Comparison of ENCODE assay signal across 21 cellular contexts in genomic region chr5:77272206-77272605, GRCh38.
A peak's percentile ranks its signal among the peaks of the same experiment; 100 is the strongest.
DNase-seq lines count a peak whose midpoint lies in the region; FAIRE-seq and TF ChIP-seq lines count a peak whose summit lies in the region.
"Had no signal": no experiment of that assay in that cellular context is flagged by ENCODE, and none has a peak within 500 bp of the region (broad histone marks: within the 10 kb centered on the region; RNA-seq: fewer than 3 reads in every experiment).

No MANE protein-coding gene starts in this region.

- no peaks in the 10 kb centered on the region for H3K27me3 ChIP-seq in astrocyte (ENCODE audit: insufficient read depth, low read length)
- no peaks in the 10 kb centered on the region for H3K27me3 ChIP-seq in smooth muscle cell (ENCODE audit: low read depth)
- H3K27me3 ChIP-seq: Peyer's patch had no signal

- 20% methylated on average over 1 of the region's 1 CpG for WGBS in smooth muscle cell (ENCODE audit: low lambda C conversion rate)

- no peak for TF ChIP-seq CTCF in AG10803 (conservative IDR thresholded peaks at IDR 0.05; ENCODE audit: low read length)
- TF ChIP-seq CTCF in astrocyte (IDR thresholded peaks at IDR 0.05; ENCODE audit: insufficient read depth, low read depth, low read length), result no peak
- TF ChIP-seq CTCF in foreskin fibroblast (IDR thresholded peaks at IDR 0.05; ENCODE audit: low read depth, low read length), result no peak
- TF ChIP-seq CTCF in smooth muscle cell (IDR thresholded peaks at IDR 0.05; ENCODE audit: borderline replicate concordance, insufficient read depth, poor library complexity, severe bottlenecking), result no peak

- no peak overlapping the region for H3K4me3 Mint-ChIP-seq in astrocyte (ENCODE audit: unreplicated experiment)
- H3K4me3 Mint-ChIP-seq in activated CD4-positive, alpha-beta T cell treated with anti-CD3 and anti-CD28 coated beads, Interleukin-2, amount 10 ng/mL, durations not matched to agents 24 days and 14 days, result no peak overlapping the region
- H3K4me3 Mint-ChIP-seq: CD8-positive, alpha-beta memory T cell had no signal

- H3F3A ChIP-seq in smooth muscle cell (ENCODE audit: low read depth), result no peaks in the 10 kb centered on the region

- H3K36me3 ChIP-seq in astrocyte (ENCODE audit: insufficient read depth, low read length) (no peaks in the 10 kb centered on the region), smooth muscle cell (ENCODE audit: low read depth) (no peaks in the 10 kb centered on the region)
- H3K36me3 ChIP-seq: Peyer's patch had no signal

- H3K4me1 Mint-ChIP-seq in astrocyte (ENCODE audit: low read depth, unreplicated experiment), result no peaks in the 10 kb centered on the region
- H3K4me1 Mint-ChIP-seq in activated CD4-positive, alpha-beta T cell treated with anti-CD3 and anti-CD28 coated beads, Interleukin-2, amount 10 ng/mL, durations not matched to agents 24 days and 14 days, result peaks cover under 1% of the 10 kb centered on the region

- H3K36me3 Mint-ChIP-seq in astrocyte (ENCODE audit: low read depth, unreplicated experiment), result no peaks in the 10 kb centered on the region
- H3K36me3 Mint-ChIP-seq in activated CD4-positive, alpha-beta T cell treated with anti-CD3 and anti-CD28 coated beads, Interleukin-2, amount 10 ng/mL, durations not matched to agents 24 days and 14 days (ENCODE audit: low read depth), result no peaks in the 10 kb centered on the region
- H3K36me3 Mint-ChIP-seq: CD8-positive, alpha-beta memory T cell had no signal

- H4K20me1 ChIP-seq in astrocyte (ENCODE audit: insufficient read depth, low read length), result no peaks in the 10 kb centered on the region
- no peaks in the 10 kb centered on the region for H4K20me1 ChIP-seq in smooth muscle cell (ENCODE audit: low read depth)

- no peaks in the 10 kb centered on the region for H3K4me1 ChIP-seq in astrocyte (ENCODE audit: insufficient read depth, low read length)
- H3K4me1 ChIP-seq in smooth muscle cell (ENCODE audit: low read depth), result no peaks in the 10 kb centered on the region
- H3K4me1 ChIP-seq: Peyer's patch had no signal

- H3K4me3 ChIP-seq in AG10803 (ENCODE audit: low read length) (no peak overlapping the region), astrocyte (ENCODE audit: insufficient read depth, low read depth, low read length) (no peak overlapping the region), foreskin fibroblast (ENCODE audit: low read depth in 1 of 2, low read length in 2 of 2) (no peak overlapping the region), smooth muscle cell (no peak overlapping the region)
- H3K4me3 ChIP-seq: Peyer's patch had no signal

- H3K9ac ChIP-seq in astrocyte (ENCODE audit: low read length), result no peak overlapping the region
- H3K9ac ChIP-seq in smooth muscle cell (ENCODE audit: low read depth), result no peak overlapping the region

- no peaks in the 10 kb centered on the region for H3K9me3 ChIP-seq in astrocyte (ENCODE audit: insufficient read depth, low read depth, low read length)
- H3K9me3 ChIP-seq in smooth muscle cell (replicated peaks; ENCODE audit: low read depth), result no peaks in the 10 kb centered on the region
- H3K9me3 ChIP-seq: Peyer's patch had no signal

- H3K4me2 ChIP-seq in astrocyte (ENCODE audit: low read length), result no peak overlapping the region
- no peak overlapping the region for H3K4me2 ChIP-seq in smooth muscle cell

- H3K27ac ChIP-seq in astrocyte (ENCODE audit: low read depth, low read length) (no peak overlapping the region), smooth muscle cell (ENCODE audit: low read depth) (no peak overlapping the region)
- H3K27ac ChIP-seq: Peyer's patch had no signal

- no peak overlapping the region for H2AFZ ChIP-seq in astrocyte (ENCODE audit: low read depth, low read length)
- H2AFZ ChIP-seq in smooth muscle cell (ENCODE audit: low read depth), result no peak overlapping the region

- peak; percentile 65 for FAIRE-seq in astrocyte (lab: Jason Lieb, UNC)
- FAIRE-seq: A204.1, D721Med, GM12892, GM18507 had no signal

- intact Hi-C loops in activated CD4-positive, alpha-beta T cell treated with anti-CD3 and anti-CD28 coated beads, Interleukin-2, amount 10 ng/mL, durations not matched to agents 24 days and 14 days (cut with micrococcal nuclease), result no loop called here

- H3K27ac Mint-ChIP-seq in astrocyte (ENCODE audit: unreplicated experiment), result no peak overlapping the region
- no peak overlapping the region for H3K27ac Mint-ChIP-seq in activated CD4-positive, alpha-beta T cell treated with anti-CD3 and anti-CD28 coated beads, Interleukin-2, amount 10 ng/mL, durations not matched to agents 24 days and 14 days
- H3K27ac Mint-ChIP-seq: CD8-positive, alpha-beta memory T cell had no signal

- H3K79me2 ChIP-seq in astrocyte (ENCODE audit: insufficient read depth, low read length) (no peaks in the 10 kb centered on the region), smooth muscle cell (ENCODE audit: low read depth) (no peaks in the 10 kb centered on the region)

- DNase-seq in AG10803 (ENCODE audit: low read depth) (peak; percentile 29), LHCN-M2 (ENCODE audit: low read depth) (peak; percentile 3), astrocyte (ENCODE audit: low read depth) (no peak), foreskin fibroblast (peak; percentile 22 to 73), smooth muscle cell (lab: John Stamatoyannopoulos, UW; ENCODE audit: unreplicated experiment) (no peak), NCI-H526 (lab: John Stamatoyannopoulos, UW) (no peak)
- DNase-seq in NK-92 treated with Interleukin-12 subunit alpha and Interleukin-12 subunit beta, amount 100 ng/mL, for 24 hours (lab: John Stamatoyannopoulos, UW), result no peak
- no peak for DNase-seq in activated CD4-positive, alpha-beta T cell treated with anti-CD3 and anti-CD28 coated beads, Interleukin-2, amount 10 ng/mL, durations not matched to agents 24 days and 14 days
- DNase-seq: C1 segment of cervical spinal cord; CD8-positive, alpha-beta memory T cell; KG1; NCI-H1048; NCI-H1436; NCI-H1930; NCI-H226; NCI-H524; Peyer's patch had no signal

- peaks cover 7% of the 10 kb centered on the region for H3K9me3 Mint-ChIP-seq in astrocyte (ENCODE audit: unreplicated experiment)
- peaks cover 19% of the 10 kb centered on the region for H3K9me3 Mint-ChIP-seq in activated CD4-positive, alpha-beta T cell treated with anti-CD3 and anti-CD28 coated beads, Interleukin-2, amount 10 ng/mL, durations not matched to agents 24 days and 14 days

- peaks cover 9% of the 10 kb centered on the region for H3K27me3 Mint-ChIP-seq in astrocyte (ENCODE audit: low read depth, unreplicated experiment)
- peaks cover 2% of the 10 kb centered on the region for H3K27me3 Mint-ChIP-seq in activated CD4-positive, alpha-beta T cell treated with anti-CD3 and anti-CD28 coated beads, Interleukin-2, amount 10 ng/mL, durations not matched to agents 24 days and 14 days

Comparison
In these comparisons a context has a peak if more than half of its experiments do, and no peak if none do; other contexts are left out.
1. DNase-seq: peak in AG10803 (single experiment), LHCN-M2 (single experiment) and foreskin fibroblast (2 of 2); none in astrocyte (single experiment), NK-92 treated with Interleukin-12 subunit alpha and Interleukin-12 subunit beta, amount 100 ng/mL, for 24 hours (single experiment), activated CD4-positive, alpha-beta T cell treated with anti-CD3 and anti-CD28 coated beads, Interleukin-2, amount 10 ng/mL, durations not matched to agents 24 days and 14 days (single experiment), smooth muscle cell (single experiment) and NCI-H526 (0 of 2).